Comparison of ENCODE assay signal across 17 cellular contexts in the genomic region with DNA sequence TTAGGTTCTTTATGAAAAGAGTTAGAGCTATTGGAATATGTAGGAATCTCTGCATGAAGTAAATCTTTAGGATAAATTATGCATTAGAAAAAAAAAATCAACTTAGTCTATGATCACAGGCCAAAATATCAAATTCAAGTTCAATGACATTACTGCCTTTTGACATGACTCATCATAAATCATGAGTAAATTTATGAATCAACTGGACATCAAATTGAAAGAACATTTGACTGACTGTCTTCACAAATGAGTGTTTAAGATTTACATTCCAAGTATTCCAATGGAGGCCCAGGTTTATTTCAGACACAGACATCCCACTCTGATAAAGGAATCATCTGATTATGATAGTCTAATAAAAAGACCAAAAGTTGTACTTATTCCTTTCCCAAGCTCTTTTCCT.
"Had no signal": no experiment of that assay in that cellular context is flagged by ENCODE, and none has a peak within 500 bp of the region (broad histone marks: within the 10 kb centered on the region; RNA-seq: fewer than 3 reads in every experiment).

No MANE protein-coding gene starts in this region.

- H3K36me3 ChIP-seq: brain microvascular endothelial cell, heart left ventricle, neural progenitor cell, pancreas, thyroid gland, uterus had no signal

- H3K4me3 ChIP-seq: dorsolateral prefrontal cortex, heart left ventricle, neural progenitor cell, pancreas, skin epidermis, thyroid gland, uterus had no signal

- H3K27ac Mint-ChIP-seq: activated naive CD4-positive, alpha-beta T cell treated with anti-CD3 and anti-CD28 coated beads, Interleukin-2, amount 50 U/mL, for 72 hours; mesothelial cell of epicardium; neural progenitor cell had no signal

- FAIRE-seq: pancreas had no signal

- H3K4me1 Mint-ChIP-seq: mesothelial cell of epicardium, neural progenitor cell had no signal

- H3K9me3 Mint-ChIP-seq: mesothelial cell of epicardium, neural progenitor cell had no signal

- H3K4me1 ChIP-seq: heart left ventricle, neural progenitor cell, thyroid gland, uterus had no signal

- ATAC-seq: activated naive CD4-positive, alpha-beta T cell treated with anti-CD3 and anti-CD28 coated beads, Interleukin-2, amount 50 U/mL, for 72 hours; activated T-cell treated with anti-CD3 and anti-CD28 coated beads, Interleukin-2, amount 50 U/mL, for 4 hours; heart left ventricle; left ventricle myocardium superior; pancreas had no signal

- H3K36me3 Mint-ChIP-seq: activated naive CD4-positive, alpha-beta T cell treated with anti-CD3 and anti-CD28 coated beads, Interleukin-2, amount 50 U/mL, for 72 hours; mesothelial cell of epicardium; neural progenitor cell had no signal

- H3K27me3 ChIP-seq: brain microvascular endothelial cell, dorsolateral prefrontal cortex, heart left ventricle, neural progenitor cell, pancreas, thyroid gland, uterus had no signal

- H3K4me3 Mint-ChIP-seq: activated T-cell treated with anti-CD3 and anti-CD28 coated beads, Interleukin-2, amount 50 U/mL, for 4 hours; mesothelial cell of epicardium; neural progenitor cell had no signal

- H3K9ac ChIP-seq: neural progenitor cell had no signal

- H3K27ac ChIP-seq: brain microvascular endothelial cell, dorsolateral prefrontal cortex, heart left ventricle, neural progenitor cell, pancreas, skin epidermis, thyroid gland, uterus had no signal

- DNase-seq: activated effector memory CD4-positive, alpha-beta T cell treated with anti-CD3 and anti-CD28 coated beads, Interleukin-2, amount 50 U/mL, for 16 hours; activated T-cell treated with anti-CD3 and anti-CD28 coated beads, Interleukin-2, amount 50 U/mL, for 4 hours; amniotic stem cell; brain microvascular endothelial cell; dorsolateral prefrontal cortex; foreskin melanocyte; heart left ventricle; islet precursor cell; left ventricle myocardium superior; pancreas; stimulated activated CD4-positive, alpha-beta T cell treated with anti-CD3 and anti-CD28 coated beads, Interleukin-4, amount 100 ng/mL, for 4 hours; thyroid gland; uterus had no signal

- H3K9me3 ChIP-seq: heart left ventricle, pancreas, thyroid gland, uterus had no signal

- H2AFZ ChIP-seq: neural progenitor cell had no signal

- H3K4me2 ChIP-seq: neural progenitor cell had no signal
